Comparison of ENCODE assay signal across 1 cellular context in the genomic region with DNA sequence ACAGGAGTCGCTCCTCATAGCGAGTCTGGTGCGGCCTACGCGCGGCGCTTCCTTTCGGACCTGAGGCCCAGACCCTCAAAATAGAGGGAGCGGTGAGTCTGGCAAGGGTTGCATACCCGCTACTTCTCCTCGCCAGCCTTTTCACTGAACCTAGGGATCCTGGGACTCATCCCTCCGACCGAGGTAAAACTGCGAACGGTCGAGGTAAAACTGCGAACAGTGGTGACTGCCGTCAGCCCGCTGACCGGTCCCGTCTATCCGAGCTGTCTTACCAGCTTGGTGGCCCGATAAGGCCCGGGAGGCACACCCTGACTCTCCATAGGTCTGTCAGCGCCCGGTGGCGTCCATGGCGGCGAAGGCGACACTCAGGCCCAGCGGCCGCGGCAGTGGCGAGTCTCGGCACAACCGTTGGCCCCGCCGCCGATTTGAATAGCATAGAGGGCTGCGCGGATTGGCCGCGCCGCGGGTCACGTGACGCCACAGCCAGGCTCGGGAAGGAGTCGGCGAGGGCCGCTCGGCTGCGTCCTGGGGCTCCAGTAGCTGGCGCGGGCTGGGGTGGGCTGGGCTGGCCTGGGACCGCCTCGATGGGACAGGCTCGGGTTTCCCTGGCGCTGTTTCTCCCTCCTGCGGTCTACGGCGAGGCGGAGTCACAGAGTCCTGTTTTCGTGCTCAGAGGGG.
A peak's percentile ranks its signal among the peaks of the same experiment; 100 is the strongest.
TF ChIP-seq lines count a peak whose summit lies in the region.

A gene with protein sequence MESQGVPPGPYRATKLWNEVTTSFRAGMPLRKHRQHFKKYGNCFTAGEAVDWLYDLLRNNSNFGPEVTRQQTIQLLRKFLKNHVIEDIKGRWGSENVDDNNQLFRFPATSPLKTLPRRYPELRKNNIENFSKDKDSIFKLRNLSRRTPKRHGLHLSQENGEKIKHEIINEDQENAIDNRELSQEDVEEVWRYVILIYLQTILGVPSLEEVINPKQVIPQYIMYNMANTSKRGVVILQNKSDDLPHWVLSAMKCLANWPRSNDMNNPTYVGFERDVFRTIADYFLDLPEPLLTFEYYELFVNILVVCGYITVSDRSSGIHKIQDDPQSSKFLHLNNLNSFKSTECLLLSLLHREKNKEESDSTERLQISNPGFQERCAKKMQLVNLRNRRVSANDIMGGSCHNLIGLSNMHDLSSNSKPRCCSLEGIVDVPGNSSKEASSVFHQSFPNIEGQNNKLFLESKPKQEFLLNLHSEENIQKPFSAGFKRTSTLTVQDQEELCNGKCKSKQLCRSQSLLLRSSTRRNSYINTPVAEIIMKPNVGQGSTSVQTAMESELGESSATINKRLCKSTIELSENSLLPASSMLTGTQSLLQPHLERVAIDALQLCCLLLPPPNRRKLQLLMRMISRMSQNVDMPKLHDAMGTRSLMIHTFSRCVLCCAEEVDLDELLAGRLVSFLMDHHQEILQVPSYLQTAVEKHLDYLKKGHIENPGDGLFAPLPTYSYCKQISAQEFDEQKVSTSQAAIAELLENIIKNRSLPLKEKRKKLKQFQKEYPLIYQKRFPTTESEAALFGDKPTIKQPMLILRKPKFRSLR (minus strand): TSS at position 403 of the 678 bp plus-strand sequence. CDS start 83 bp downstream, at position 320.

TF ChIP-seq in HepG2, 621 proteins besides CTCF, POLR2A, EP300 and RAD21 (continued from another document):
- TF ChIP-seq, protein P1, sequence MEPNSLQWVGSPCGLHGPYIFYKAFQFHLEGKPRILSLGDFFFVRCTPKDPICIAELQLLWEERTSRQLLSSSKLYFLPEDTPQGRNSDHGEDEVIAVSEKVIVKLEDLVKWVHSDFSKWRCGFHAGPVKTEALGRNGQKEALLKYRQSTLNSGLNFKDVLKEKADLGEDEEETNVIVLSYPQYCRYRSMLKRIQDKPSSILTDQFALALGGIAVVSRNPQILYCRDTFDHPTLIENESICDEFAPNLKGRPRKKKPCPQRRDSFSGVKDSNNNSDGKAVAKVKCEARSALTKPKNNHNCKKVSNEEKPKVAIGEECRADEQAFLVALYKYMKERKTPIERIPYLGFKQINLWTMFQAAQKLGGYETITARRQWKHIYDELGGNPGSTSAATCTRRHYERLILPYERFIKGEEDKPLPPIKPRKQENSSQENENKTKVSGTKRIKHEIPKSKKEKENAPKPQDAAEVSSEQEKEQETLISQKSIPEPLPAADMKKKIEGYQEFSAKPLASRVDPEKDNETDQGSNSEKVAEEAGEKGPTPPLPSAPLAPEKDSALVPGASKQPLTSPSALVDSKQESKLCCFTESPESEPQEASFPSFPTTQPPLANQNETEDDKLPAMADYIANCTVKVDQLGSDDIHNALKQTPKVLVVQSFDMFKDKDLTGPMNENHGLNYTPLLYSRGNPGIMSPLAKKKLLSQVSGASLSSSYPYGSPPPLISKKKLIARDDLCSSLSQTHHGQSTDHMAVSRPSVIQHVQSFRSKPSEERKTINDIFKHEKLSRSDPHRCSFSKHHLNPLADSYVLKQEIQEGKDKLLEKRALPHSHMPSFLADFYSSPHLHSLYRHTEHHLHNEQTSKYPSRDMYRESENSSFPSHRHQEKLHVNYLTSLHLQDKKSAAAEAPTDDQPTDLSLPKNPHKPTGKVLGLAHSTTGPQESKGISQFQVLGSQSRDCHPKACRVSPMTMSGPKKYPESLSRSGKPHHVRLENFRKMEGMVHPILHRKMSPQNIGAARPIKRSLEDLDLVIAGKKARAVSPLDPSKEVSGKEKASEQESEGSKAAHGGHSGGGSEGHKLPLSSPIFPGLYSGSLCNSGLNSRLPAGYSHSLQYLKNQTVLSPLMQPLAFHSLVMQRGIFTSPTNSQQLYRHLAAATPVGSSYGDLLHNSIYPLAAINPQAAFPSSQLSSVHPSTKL (CRISPR knock-in tag; IDR thresholded peaks at IDR 0.05), result peak; percentile 25; the same call in 1 of the 2 replicates
- no peak for TF ChIP-seq NR3C1 (CRISPR knock-in tag; IDR thresholded peaks at IDR 0.05)
- TF ChIP-seq ZNF816 (CRISPR knock-in tag; IDR thresholded peaks at IDR 0.05; ENCODE audit: borderline replicate concordance), result peak; percentile 31; the same call in 1 of the 2 replicates
- TF ChIP-seq, protein P2, sequence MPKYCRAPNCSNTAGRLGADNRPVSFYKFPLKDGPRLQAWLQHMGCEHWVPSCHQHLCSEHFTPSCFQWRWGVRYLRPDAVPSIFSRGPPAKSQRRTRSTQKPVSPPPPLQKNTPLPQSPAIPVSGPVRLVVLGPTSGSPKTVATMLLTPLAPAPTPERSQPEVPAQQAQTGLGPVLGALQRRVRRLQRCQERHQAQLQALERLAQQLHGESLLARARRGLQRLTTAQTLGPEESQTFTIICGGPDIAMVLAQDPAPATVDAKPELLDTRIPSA (CRISPR knock-in tag; IDR thresholded peaks at IDR 0.05; ENCODE audit: borderline replicate concordance), result no peak
- TF ChIP-seq ZNF790 (CRISPR knock-in tag; IDR thresholded peaks at IDR 0.05; ENCODE audit: borderline replicate concordance), result no peak
- TF ChIP-seq MEF2D (CRISPR knock-in tag; IDR thresholded peaks at IDR 0.05), result peak; percentile 44; the same call in 1 of the 2 replicates
- TF ChIP-seq CCAR2 (optimal IDR thresholded peaks at IDR 0.05; ENCODE audit: low read depth, low read length), result no peak
- TF ChIP-seq MAZ (IDR thresholded peaks at IDR 0.05; ENCODE audit: borderline replicate concordance, low read depth, low read length), result no peak
- TF ChIP-seq MAZ (CRISPR knock-in tag; IDR thresholded peaks at IDR 0.05; ENCODE audit: low read depth), result no peak
- TF ChIP-seq, protein P3, sequence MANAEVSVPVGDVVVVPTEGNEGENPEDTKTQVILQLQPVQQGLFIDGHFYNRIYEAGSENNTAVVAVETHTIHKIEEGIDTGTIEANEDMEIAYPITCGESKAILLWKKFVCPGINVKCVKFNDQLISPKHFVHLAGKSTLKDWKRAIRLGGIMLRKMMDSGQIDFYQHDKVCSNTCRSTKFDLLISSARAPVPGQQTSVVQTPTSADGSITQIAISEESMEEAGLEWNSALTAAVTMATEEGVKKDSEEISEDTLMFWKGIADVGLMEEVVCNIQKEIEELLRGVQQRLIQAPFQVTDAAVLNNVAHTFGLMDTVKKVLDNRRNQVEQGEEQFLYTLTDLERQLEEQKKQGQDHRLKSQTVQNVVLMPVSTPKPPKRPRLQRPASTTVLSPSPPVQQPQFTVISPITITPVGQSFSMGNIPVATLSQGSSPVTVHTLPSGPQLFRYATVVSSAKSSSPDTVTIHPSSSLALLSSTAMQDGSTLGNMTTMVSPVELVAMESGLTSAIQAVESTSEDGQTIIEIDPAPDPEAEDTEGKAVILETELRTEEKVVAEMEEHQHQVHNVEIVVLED (CRISPR knock-in tag; IDR thresholded peaks at IDR 0.05; ENCODE audit: borderline replicate concordance), result peak; percentile 66; the same call in 1 of the 2 replicates
- TF ChIP-seq, protein P4, sequence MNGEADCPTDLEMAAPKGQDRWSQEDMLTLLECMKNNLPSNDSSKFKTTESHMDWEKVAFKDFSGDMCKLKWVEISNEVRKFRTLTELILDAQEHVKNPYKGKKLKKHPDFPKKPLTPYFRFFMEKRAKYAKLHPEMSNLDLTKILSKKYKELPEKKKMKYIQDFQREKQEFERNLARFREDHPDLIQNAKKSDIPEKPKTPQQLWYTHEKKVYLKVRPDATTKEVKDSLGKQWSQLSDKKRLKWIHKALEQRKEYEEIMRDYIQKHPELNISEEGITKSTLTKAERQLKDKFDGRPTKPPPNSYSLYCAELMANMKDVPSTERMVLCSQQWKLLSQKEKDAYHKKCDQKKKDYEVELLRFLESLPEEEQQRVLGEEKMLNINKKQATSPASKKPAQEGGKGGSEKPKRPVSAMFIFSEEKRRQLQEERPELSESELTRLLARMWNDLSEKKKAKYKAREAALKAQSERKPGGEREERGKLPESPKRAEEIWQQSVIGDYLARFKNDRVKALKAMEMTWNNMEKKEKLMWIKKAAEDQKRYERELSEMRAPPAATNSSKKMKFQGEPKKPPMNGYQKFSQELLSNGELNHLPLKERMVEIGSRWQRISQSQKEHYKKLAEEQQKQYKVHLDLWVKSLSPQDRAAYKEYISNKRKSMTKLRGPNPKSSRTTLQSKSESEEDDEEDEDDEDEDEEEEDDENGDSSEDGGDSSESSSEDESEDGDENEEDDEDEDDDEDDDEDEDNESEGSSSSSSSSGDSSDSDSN (CRISPR knock-in tag; IDR thresholded peaks at IDR 0.05), result peak; percentile 89
- TF ChIP-seq FIP1L1 (IDR thresholded peaks at IDR 0.05; ENCODE audit: borderline replicate concordance, insufficient read depth, low read depth, low read length), result no peak
- TF ChIP-seq, protein P5, sequence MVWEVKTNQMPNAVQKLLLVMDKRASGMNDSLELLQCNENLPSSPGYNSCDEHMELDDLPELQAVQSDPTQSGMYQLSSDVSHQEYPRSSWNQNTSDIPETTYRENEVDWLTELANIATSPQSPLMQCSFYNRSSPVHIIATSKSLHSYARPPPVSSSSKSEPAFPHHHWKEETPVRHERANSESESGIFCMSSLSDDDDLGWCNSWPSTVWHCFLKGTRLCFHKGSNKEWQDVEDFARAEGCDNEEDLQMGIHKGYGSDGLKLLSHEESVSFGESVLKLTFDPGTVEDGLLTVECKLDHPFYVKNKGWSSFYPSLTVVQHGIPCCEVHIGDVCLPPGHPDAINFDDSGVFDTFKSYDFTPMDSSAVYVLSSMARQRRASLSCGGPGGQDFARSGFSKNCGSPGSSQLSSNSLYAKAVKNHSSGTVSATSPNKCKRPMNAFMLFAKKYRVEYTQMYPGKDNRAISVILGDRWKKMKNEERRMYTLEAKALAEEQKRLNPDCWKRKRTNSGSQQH (CRISPR knock-in tag; IDR thresholded peaks at IDR 0.05; ENCODE audit: low read depth), result peak; percentile 98
- TF ChIP-seq ZNF563 (CRISPR knock-in tag; IDR thresholded peaks at IDR 0.05), result peak; percentile 56
- TF ChIP-seq NR2C2 (CRISPR knock-in tag; IDR thresholded peaks at IDR 0.05; ENCODE audit: borderline replicate concordance), result no peak
- TF ChIP-seq, protein P6, sequence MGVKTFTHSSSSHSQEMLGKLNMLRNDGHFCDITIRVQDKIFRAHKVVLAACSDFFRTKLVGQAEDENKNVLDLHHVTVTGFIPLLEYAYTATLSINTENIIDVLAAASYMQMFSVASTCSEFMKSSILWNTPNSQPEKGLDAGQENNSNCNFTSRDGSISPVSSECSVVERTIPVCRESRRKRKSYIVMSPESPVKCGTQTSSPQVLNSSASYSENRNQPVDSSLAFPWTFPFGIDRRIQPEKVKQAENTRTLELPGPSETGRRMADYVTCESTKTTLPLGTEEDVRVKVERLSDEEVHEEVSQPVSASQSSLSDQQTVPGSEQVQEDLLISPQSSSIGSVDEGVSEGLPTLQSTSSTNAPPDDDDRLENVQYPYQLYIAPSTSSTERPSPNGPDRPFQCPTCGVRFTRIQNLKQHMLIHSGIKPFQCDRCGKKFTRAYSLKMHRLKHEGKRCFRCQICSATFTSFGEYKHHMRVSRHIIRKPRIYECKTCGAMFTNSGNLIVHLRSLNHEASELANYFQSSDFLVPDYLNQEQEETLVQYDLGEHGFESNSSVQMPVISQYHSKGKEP (CRISPR knock-in tag; IDR thresholded peaks at IDR 0.05), result no peak
- TF ChIP-seq, protein P7, sequence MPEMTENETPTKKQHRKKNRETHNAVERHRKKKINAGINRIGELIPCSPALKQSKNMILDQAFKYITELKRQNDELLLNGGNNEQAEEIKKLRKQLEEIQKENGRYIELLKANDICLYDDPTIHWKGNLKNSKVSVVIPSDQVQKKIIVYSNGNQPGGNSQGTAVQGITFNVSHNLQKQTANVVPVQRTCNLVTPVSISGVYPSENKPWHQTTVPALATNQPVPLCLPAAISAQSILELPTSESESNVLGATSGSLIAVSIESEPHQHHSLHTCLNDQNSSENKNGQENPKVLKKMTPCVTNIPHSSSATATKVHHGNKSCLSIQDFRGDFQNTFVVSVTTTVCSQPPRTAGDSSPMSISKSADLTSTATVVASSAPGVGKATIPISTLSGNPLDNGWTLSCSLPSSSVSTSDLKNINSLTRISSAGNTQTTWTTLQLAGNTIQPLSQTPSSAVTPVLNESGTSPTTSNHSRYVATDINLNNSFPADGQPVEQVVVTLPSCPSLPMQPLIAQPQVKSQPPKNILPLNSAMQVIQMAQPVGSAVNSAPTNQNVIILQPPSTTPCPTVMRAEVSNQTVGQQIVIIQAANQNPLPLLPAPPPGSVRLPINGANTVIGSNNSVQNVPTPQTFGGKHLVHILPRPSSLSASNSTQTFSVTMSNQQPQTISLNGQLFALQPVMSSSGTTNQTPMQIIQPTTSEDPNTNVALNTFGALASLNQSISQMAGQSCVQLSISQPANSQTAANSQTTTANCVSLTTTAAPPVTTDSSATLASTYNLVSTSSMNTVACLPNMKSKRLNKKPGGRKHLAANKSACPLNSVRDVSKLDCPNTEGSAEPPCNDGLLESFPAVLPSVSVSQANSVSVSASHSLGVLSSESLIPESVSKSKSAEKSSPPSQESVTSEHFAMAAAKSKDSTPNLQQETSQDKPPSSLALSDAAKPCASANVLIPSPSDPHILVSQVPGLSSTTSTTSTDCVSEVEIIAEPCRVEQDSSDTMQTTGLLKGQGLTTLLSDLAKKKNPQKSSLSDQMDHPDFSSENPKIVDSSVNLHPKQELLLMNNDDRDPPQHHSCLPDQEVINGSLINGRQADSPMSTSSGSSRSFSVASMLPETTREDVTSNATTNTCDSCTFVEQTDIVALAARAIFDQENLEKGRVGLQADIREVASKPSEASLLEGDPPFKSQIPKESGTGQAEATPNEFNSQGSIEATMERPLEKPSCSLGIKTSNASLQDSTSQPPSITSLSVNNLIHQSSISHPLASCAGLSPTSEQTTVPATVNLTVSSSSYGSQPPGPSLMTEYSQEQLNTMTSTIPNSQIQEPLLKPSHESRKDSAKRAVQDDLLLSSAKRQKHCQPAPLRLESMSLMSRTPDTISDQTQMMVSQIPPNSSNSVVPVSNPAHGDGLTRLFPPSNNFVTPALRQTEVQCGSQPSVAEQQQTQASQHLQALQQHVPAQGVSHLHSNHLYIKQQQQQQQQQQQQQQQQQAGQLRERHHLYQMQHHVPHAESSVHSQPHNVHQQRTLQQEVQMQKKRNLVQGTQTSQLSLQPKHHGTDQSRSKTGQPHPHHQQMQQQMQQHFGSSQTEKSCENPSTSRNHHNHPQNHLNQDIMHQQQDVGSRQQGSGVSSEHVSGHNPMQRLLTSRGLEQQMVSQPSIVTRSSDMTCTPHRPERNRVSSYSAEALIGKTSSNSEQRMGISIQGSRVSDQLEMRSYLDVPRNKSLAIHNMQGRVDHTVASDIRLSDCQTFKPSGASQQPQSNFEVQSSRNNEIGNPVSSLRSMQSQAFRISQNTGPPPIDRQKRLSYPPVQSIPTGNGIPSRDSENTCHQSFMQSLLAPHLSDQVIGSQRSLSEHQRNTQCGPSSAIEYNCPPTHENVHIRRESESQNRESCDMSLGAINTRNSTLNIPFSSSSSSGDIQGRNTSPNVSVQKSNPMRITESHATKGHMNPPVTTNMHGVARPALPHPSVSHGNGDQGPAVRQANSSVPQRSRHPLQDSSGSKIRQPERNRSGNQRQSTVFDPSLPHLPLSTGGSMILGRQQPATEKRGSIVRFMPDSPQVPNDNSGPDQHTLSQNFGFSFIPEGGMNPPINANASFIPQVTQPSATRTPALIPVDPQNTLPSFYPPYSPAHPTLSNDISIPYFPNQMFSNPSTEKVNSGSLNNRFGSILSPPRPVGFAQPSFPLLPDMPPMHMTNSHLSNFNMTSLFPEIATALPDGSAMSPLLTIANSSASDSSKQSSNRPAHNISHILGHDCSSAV (CRISPR knock-in tag; IDR thresholded peaks at IDR 0.05; ENCODE audit: borderline replicate concordance), result no peak
